2 cellular contexts compared by ENCODE assay signal in genomic region chr2:237397072-237397471, GRCh38.
A peak's percentile ranks its signal among the peaks of the same experiment; 100 is the strongest.
TF ChIP-seq lines count a peak whose summit lies in the region.

No MANE protein-coding gene starts in this region.

TF ChIP-seq in HepG2, 621 proteins besides CTCF, POLR2A, EP300 and RAD21:
- TF ChIP-seq ZNF83 (CRISPR knock-in tag; IDR thresholded peaks at IDR 0.05; ENCODE audit: borderline replicate concordance) (no peak), FOXP1 (IDR thresholded peaks at IDR 0.05) (0 out of 2 replicates have a peak, but pooled peaks have one; percentile 31), FOXP1 (CRISPR knock-in tag; IDR thresholded peaks at IDR 0.05) (no peak), TRIM22 (IDR thresholded peaks at IDR 0.05) (peak; percentile 75; the same call in 1 of the 2 replicates), IKZF1 (IDR thresholded peaks at IDR 0.05) (peak; percentile 82; the same call in 1 of the 2 replicates), FOXK2 (IDR thresholded peaks at IDR 0.05) (0 out of 2 replicates have a peak, but pooled peaks have one; percentile 25), FOXK1 (CRISPR knock-in tag; IDR thresholded peaks at IDR 0.05; ENCODE audit: borderline replicate concordance, low read depth) (no peak), NFE2L2 (IDR thresholded peaks at IDR 0.05; ENCODE audit: low read length) (no peak), XRCC5 (optimal IDR thresholded peaks at IDR 0.05; ENCODE audit: low read length) (no peak), ATF2 (CRISPR knock-in tag; IDR thresholded peaks at IDR 0.05) (no peak), FOXA1 (IDR thresholded peaks at IDR 0.05) (0 out of 2 replicates have a peak, but pooled peaks have one; percentile 48), FOXA1 (CRISPR knock-in tag; IDR thresholded peaks at IDR 0.05) (no peak), AFF4 (CRISPR knock-in tag; IDR thresholded peaks at IDR 0.05) (no peak)

TF ChIP-seq in GM12878, 131 proteins besides CTCF, POLR2A, EP300 and RAD21:
- TF ChIP-seq SUZ12 (IDR thresholded peaks at IDR 0.05; ENCODE audit: unreplicated experiment) (no peak), E4F1 (IDR thresholded peaks at IDR 0.05; ENCODE audit: borderline replicate concordance, partially characterized antibody) (peak; percentile 28), NR2C1 (IDR thresholded peaks at IDR 0.05) (no peak), WRNIP1 (IDR thresholded peaks at IDR 0.05; ENCODE audit: borderline replicate concordance, low read depth, low read length) (no peak)
